Comparison of ENCODE assay signal across 23 cellular contexts in the genomic region with DNA sequence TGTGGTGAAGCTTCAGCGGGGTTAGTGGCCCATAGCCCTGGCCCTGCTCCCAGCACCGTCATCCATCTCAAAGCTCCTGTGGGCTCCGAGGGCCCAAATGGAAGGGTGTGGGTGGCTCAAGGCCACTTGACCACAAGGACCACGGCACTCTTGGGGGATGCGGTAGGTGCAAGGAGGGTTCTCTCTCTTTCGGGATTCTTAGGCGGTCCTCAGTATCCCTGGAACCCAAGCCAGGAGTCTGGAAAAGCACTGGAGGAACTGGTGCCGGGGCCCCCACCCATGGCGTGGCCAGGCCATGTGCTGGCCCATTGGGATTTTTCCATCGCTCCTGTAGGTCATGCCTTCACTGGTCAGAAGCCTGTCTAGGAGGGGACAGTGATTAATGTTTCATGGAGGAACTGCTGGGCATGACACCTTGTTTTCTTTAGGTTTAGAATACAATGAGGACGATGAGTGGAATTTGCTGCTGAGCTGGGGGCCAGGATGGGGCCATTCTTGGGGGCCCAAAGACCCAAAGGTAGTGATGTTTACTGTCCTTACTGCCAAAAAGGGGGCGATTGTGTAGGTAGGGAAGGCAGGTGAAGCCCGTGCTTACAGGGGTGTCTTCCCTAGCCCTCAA. TPM values are rescaled to one million over a fixed set of nuclear protein-coding genes. Genes with fewer than 3 reads are reported as not detected.
DNase-seq lines count a peak whose midpoint lies in the region; ATAC-seq and TF ChIP-seq lines count a peak whose summit lies in the region.
"Had no signal": no experiment of that assay in that cellular context is flagged by ENCODE, and none has a peak within 500 bp of the region (broad histone marks: within the 10 kb centered on the region; RNA-seq: fewer than 3 reads in every experiment).

No MANE protein-coding gene starts in this region.

- H3K4me3 ChIP-seq in esophagus muscularis mucosa (no peak overlapping the region), neuronal stem cell (ENCODE audit: low read length in 2 of 2) (no peak overlapping the region)
- H3K4me3 ChIP-seq: transverse colon had no signal

- no peak overlapping the region for H2BK12ac ChIP-seq in neuronal stem cell (ENCODE audit: low read length)

- H3K36me3 Mint-ChIP-seq in activated CD4-positive, alpha-beta T cell treated with anti-CD3 and anti-CD28 coated beads for 36 hours (ENCODE audit: low read depth): no peaks in the 10 kb centered on the region
- H3K36me3 Mint-ChIP-seq in CD14-positive monocyte: no peaks in the 10 kb centered on the region
- no peaks in the 10 kb centered on the region for H3K36me3 Mint-ChIP-seq in WTC11

- H3K27me3 ChIP-seq in esophagus muscularis mucosa (no peaks in the 10 kb centered on the region), neuronal stem cell (ENCODE audit: control insufficient read depth in 3 of 3, insufficient read depth in 3 of 3, low read depth in 1 of 3, low read length in 3 of 3) (peaks cover 0 to 3% (median 0%) of the 10 kb centered on the region in 3 experiments)
- H3K27me3 ChIP-seq: neutrophil, transverse colon had no signal

- H3K36me3 ChIP-seq in esophagus muscularis mucosa: peaks cover 25 to 45% (median 37%) of the 10 kb centered on the region in 4 donors
- no peaks in the 10 kb centered on the region for H3K36me3 ChIP-seq in neuronal stem cell (replicated peaks in 1 of 2; ENCODE audit: control insufficient read depth in 2 of 2, insufficient read depth in 2 of 2, low read length in 2 of 2)
- H3K36me3 ChIP-seq: neutrophil, transverse colon had no signal

- H3K27me3 Mint-ChIP-seq in activated CD4-positive, alpha-beta T cell treated with anti-CD3 and anti-CD28 coated beads for 36 hours: no peaks in the 10 kb centered on the region
- H3K27me3 Mint-ChIP-seq in CD14-positive monocyte (ENCODE audit: low read depth in 3 of 3) (peaks cover 0 to 3% (median 2%) of the 10 kb centered on the region in 3 donors), WTC11 (ENCODE audit: low read depth) (peaks cover 8% of the 10 kb centered on the region; the same call in 1 of the 2 replicates)
- H3K27me3 Mint-ChIP-seq: stimulated activated naive CD8-positive, alpha-beta T cell treated with anti-CD3 and anti-CD28 coated beads, Interleukin-15, amount 100 ng/mL, for 72 hours had no signal

- no peak for TF ChIP-seq CTCF in CD14-positive monocyte (IDR thresholded peaks at IDR 0.05)
- TF ChIP-seq CTCF in esophagus muscularis mucosa (IDR thresholded peaks at IDR 0.05): no peak
- no peak for TF ChIP-seq CTCF in WTC11 (IDR thresholded peaks at IDR 0.05)

- H3K18ac ChIP-seq in neuronal stem cell (ENCODE audit: low read length): peak overlapping the region; percentile 60

- no peak overlapping the region for H3K9ac ChIP-seq in neuronal stem cell (ENCODE audit: low read depth, low read length, poor library complexity)

- no peak overlapping the region for H2BK120ac ChIP-seq in neuronal stem cell (ENCODE audit: low read depth, low read length)

- H3K4me3 Mint-ChIP-seq in activated CD4-positive, alpha-beta T cell treated with anti-CD3 and anti-CD28 coated beads for 36 hours: no peak overlapping the region
- H3K4me3 Mint-ChIP-seq in CD14-positive monocyte (no peak overlapping the region), WTC11 (no peak overlapping the region)
- H3K4me3 Mint-ChIP-seq: stimulated activated naive CD8-positive, alpha-beta T cell treated with anti-CD3 and anti-CD28 coated beads, Interleukin-15, amount 100 ng/mL, for 72 hours had no signal

- no peak overlapping the region for H4K8ac ChIP-seq in neuronal stem cell (ENCODE audit: low read depth, low read length)

- H3K4me1 Mint-ChIP-seq in activated CD4-positive, alpha-beta T cell treated with anti-CD3 and anti-CD28 coated beads for 36 hours: no peaks in the 10 kb centered on the region
- H3K4me1 Mint-ChIP-seq in CD14-positive monocyte (no peaks in the 10 kb centered on the region), WTC11 (no peaks in the 10 kb centered on the region)
- H3K4me1 Mint-ChIP-seq: stimulated activated naive CD8-positive, alpha-beta T cell treated with anti-CD3 and anti-CD28 coated beads, Interleukin-15, amount 100 ng/mL, for 72 hours had no signal

- H3K27ac Mint-ChIP-seq in activated CD4-positive, alpha-beta T cell treated with anti-CD3 and anti-CD28 coated beads for 36 hours: no peak overlapping the region
- H3K27ac Mint-ChIP-seq in CD14-positive monocyte (no peak overlapping the region), WTC11 (no peak overlapping the region)
- H3K27ac Mint-ChIP-seq: stimulated activated naive CD8-positive, alpha-beta T cell treated with anti-CD3 and anti-CD28 coated beads, Interleukin-15, amount 100 ng/mL, for 72 hours had no signal

- peaks cover 4 to 24% (median 12%) of the 10 kb centered on the region in 4 donors for H3K4me1 ChIP-seq in esophagus muscularis mucosa
- peaks cover 0 to 4% of the 10 kb centered on the region in 2 donors for H3K4me1 ChIP-seq in neuronal stem cell (ENCODE audit: control insufficient read depth in 2 of 2, insufficient read depth in 1 of 2, low read depth in 1 of 2, low read length in 2 of 2)
- H3K4me1 ChIP-seq: transverse colon had no signal

- TF ChIP-seq POLR2A in esophagus muscularis mucosa (IDR thresholded peaks at IDR 0.05; ENCODE audit: low read depth): no peak

- H2AK5ac ChIP-seq in neuronal stem cell (ENCODE audit: low read depth, low read length): no peak overlapping the region

- H3K9me3 ChIP-seq in esophagus muscularis mucosa (peaks cover 0 to 9% (median 4%) of the 10 kb centered on the region in 4 donors), neuronal stem cell (replicated peaks in 1 of 2; ENCODE audit: control insufficient read depth in 2 of 2, insufficient read depth in 1 of 2, low read depth in 1 of 2, low read length in 2 of 2) (peaks cover 3 to 8% of the 10 kb centered on the region in 2 donors)
- H3K9me3 ChIP-seq: neutrophil had no signal

- no peak for ATAC-seq in activated CD4-positive, alpha-beta T cell treated with anti-CD3 and anti-CD28 coated beads for 36 hours
- ATAC-seq in left colon (no peak), WTC11 (no peak)
- ATAC-seq: stimulated activated naive CD8-positive, alpha-beta T cell treated with anti-CD3 and anti-CD28 coated beads, Interleukin-15, amount 100 ng/mL, for 72 hours had no signal

- CTCF ChIA-PET in activated CD4-positive, alpha-beta T cell treated with anti-CD3 and anti-CD28 coated beads for 36 hours (lab: Charles Lee): interaction anchor here (0.9 kb wide), 1 partner anchor 15 kb away, joined by 3 read pairs; no protein-coding TSS in a partner anchor
- CTCF ChIA-PET in WTC11 (lab: Charles Lee): interaction anchor here (2.8 kb wide), 1 partner anchor 10 kb away, joined by 19 read pairs; no protein-coding TSS in a partner anchor

- no peak overlapping the region for H2BK15ac ChIP-seq in neuronal stem cell (ENCODE audit: low read length)

- intact Hi-C loops in activated CD4-positive, alpha-beta T cell treated with anti-CD3 and anti-CD28 coated beads for 36 hours (cut with DNase I, micrococcal nuclease): no loop called here
- intact Hi-C loops in CD14-positive monocyte (cut with micrococcal nuclease) (no loop called here), esophagus muscularis mucosa (cut with DNase I) (loop anchor here (5.0 kb wide), 1 partner anchor 121 kb away; no protein-coding TSS in a partner anchor), left colon (cut with DNase I, micrococcal nuclease) (no loop called here)

- no peak overlapping the region for H3K14ac ChIP-seq in neuronal stem cell (ENCODE audit: low read length)

- no peak overlapping the region for H3K4ac ChIP-seq in neuronal stem cell (ENCODE audit: low read length)

- H3K79me1 ChIP-seq in neuronal stem cell (ENCODE audit: low read depth, low read length): no peaks in the 10 kb centered on the region

- H3K27ac ChIP-seq in esophagus muscularis mucosa (replicated peaks in 1 of 4) (no peak overlapping the region), neuronal stem cell (replicated peaks; ENCODE audit: low read length) (no peak overlapping the region)
- H3K27ac ChIP-seq: neutrophil, transverse colon had no signal

- POLR2A ChIA-PET in activated CD4-positive, alpha-beta T cell treated with anti-CD3 and anti-CD28 coated beads for 36 hours (lab: Charles Lee): no interaction called here
- POLR2A ChIA-PET in WTC11 (lab: Charles Lee): no interaction called here

- H4K91ac ChIP-seq in neuronal stem cell (ENCODE audit: low read depth, low read length, poor library complexity): no peak overlapping the region

- H3K4me2 ChIP-seq in neuronal stem cell (ENCODE audit: insufficient read depth, low read length, poor library complexity, severe bottlenecking): no peak overlapping the region

- H3K23ac ChIP-seq in neuronal stem cell (ENCODE audit: low read depth, low read length, poor library complexity): no peak overlapping the region

- peaks cover 5% of the 10 kb centered on the region for H3K9me3 Mint-ChIP-seq in activated CD4-positive, alpha-beta T cell treated with anti-CD3 and anti-CD28 coated beads for 36 hours (ENCODE audit: low read depth)
- H3K9me3 Mint-ChIP-seq in CD14-positive monocyte (peaks cover 3 to 16% (median 6%) of the 10 kb centered on the region in 7 donors), WTC11 (peaks cover 13% of the 10 kb centered on the region)

- no peak for TF ChIP-seq EP300 in esophagus muscularis mucosa (IDR thresholded peaks at IDR 0.05)

- DNase-seq in activated CD4-positive, alpha-beta T cell treated with anti-CD3 and anti-CD28 coated beads for 1 hour: peak; percentile 1
- no peak for DNase-seq in activated CD4-positive, alpha-beta T cell treated with anti-CD3 and anti-CD28 coated beads for 36 hours
- DNase-seq in CD14-positive monocyte (ENCODE audit: low spot score): peak; percentile 45
- DNase-seq in esophagus muscularis mucosa (ENCODE audit: extremely low spot score): peak; percentile 78
- DNase-seq in neuronal stem cell (ENCODE audit: low spot score): no peak
- DNase-seq in left colon: no peak
- no peak for DNase-seq in WTC11 (ENCODE audit: low spot score)
- no peak for DNase-seq in HCEC 1CT
- DNase-seq: 8988T; activated CD4-positive, alpha-beta T cell treated with anti-CD3 and anti-CD28 coated beads for 4 hours; AML-193; amygdala; GOT3; NCI-H1105 treated with DMSO at 0.1 percent for 48 hours; NCI-H2081; NCI-H446; OCI-M1; stimulated activated CD4-positive, alpha-beta T cell treated with anti-CD3 and anti-CD28 coated beads, Interleukin-12 subunit alpha, Interleukin-12 subunit beta, amount 100 ng/mL, for 4 hours; transverse colon had no signal

- no peak overlapping the region for H2BK5ac ChIP-seq in neuronal stem cell (ENCODE audit: low read length)

- over 99% methylated on average over 13 of the region's 13 CpGs for WGBS in esophagus muscularis mucosa
- WGBS in neuronal stem cell (ENCODE audit: extremely low coverage in 2 of 2, insufficient read length in 2 of 2, insufficient replicate concordance in 1 of 2), 2 donors: no CpG with 5 or more reads among the region's 13 CpGs

- no peak overlapping the region for H2AFZ ChIP-seq in neuronal stem cell (ENCODE audit: low read length)

RNA-seq across cellular contexts. Expression of a gene that starts 16.7 kb away (rescaled TPM):
- under 1 TPM; 0.16 to 0.25 TPM for total RNA-seq in activated CD4-positive, alpha-beta T cell treated with anti-CD3 and anti-CD28 coated beads for 36 hours
- polyA plus RNA-seq in CD14-positive monocyte: not detected
- total RNA-seq in esophagus muscularis mucosa (100 to 1,000 TPM; 362 to 578 (median 513) TPM), left colon (10 to 100 TPM; 27.6 to 45.5 TPM), WTC11 (2021) (0.81 to 1.4 TPM (median 1.1 TPM) in 3 replicates)
- 0.47 TPM for polyA plus RNA-seq in neuronal stem cell (2013, experiment 1 of 2)
- 0.46 TPM for polyA plus RNA-seq in neuronal stem cell (2013, experiment 2 of 2)

RNA-seq across cellular contexts. Expression of a gene that starts 35.4 kb away (rescaled TPM):
- total RNA-seq in activated CD4-positive, alpha-beta T cell treated with anti-CD3 and anti-CD28 coated beads for 36 hours: not detected
- not detected for polyA plus RNA-seq in CD14-positive monocyte
- total RNA-seq in esophagus muscularis mucosa (not detected), left colon (not detected), WTC11 (2021) (4.0 to 6.6 TPM (median 5.0 TPM) in 3 replicates)
- 0.39 TPM for polyA plus RNA-seq in neuronal stem cell (2013, experiment 1 of 2)
- 0.08 TPM for polyA plus RNA-seq in neuronal stem cell (2013, experiment 2 of 2)
- total RNA-seq: bronchial epithelial cell, renal cortical epithelial cell, transverse colon had no signal

Comparison
In these comparisons a context has a peak if more than half of its experiments do, and no peak if none do; other contexts are left out.
1. DNase-seq: peak in activated CD4-positive, alpha-beta T cell treated with anti-CD3 and anti-CD28 coated beads for 1 hour (single experiment), CD14-positive monocyte (single experiment) and esophagus muscularis mucosa (single experiment); none in activated CD4-positive, alpha-beta T cell treated with anti-CD3 and anti-CD28 coated beads for 36 hours (single experiment), neuronal stem cell (single experiment), left colon (0 of 2), WTC11 (single experiment) and HCEC 1CT (single experiment).
2. RNA of a gene that starts 16.7 kb away (total RNA-seq): 362 to 578 TPM in esophagus muscularis mucosa and 27.6 to 45.5 TPM in left colon; 0.81 to 1.4 TPM in WTC11 and 0.16 to 0.25 TPM in activated CD4-positive, alpha-beta T cell treated with anti-CD3 and anti-CD28 coated beads for 36 hours; every median in the first group is over 10 times any median in the second.